In genomic region chr3:9565316-9565715, GRCh38 we compare ENCODE assay signal across 40 cellular contexts. TPM values are rescaled to one million over a fixed set of nuclear protein-coding genes. Genes with fewer than 3 reads are reported as not detected.
"Had no signal": no experiment of that assay in that cellular context is flagged by ENCODE, and none has a peak within 500 bp of the region (broad histone marks: within the 10 kb centered on the region; RNA-seq: fewer than 3 reads in every experiment).

No MANE protein-coding gene starts in this region.

- H3K36me3 Mint-ChIP-seq: activated naive CD4-positive, alpha-beta T cell treated with anti-CD3 and anti-CD28 coated beads, Interleukin-2, amount 10 ng/mL, durations not matched to agents 7 days and 5 days; activated naive CD8-positive, alpha-beta T cell treated with anti-CD3 and anti-CD28 coated beads for 36 hours; activated naive CD8-positive, alpha-beta T cell treated with anti-CD3 and anti-CD28 coated beads, Interleukin-2, amount 10 ng/mL, durations not matched to agents 7 days and 5 days; brain had no signal

- H3K27me3 ChIP-seq: adrenal gland, ascending aorta, body of pancreas, brain microvascular endothelial cell, breast epithelium, cardiac muscle cell had no signal

- H3K36me3 ChIP-seq: adrenal gland, ascending aorta, brain microvascular endothelial cell, breast epithelium, cardiac muscle cell had no signal

- ATAC-seq: activated naive CD4-positive, alpha-beta T cell treated with anti-CD3 and anti-CD28 coated beads, Interleukin-2, amount 50 U/mL, for 72 hours; activated naive CD8-positive, alpha-beta T cell treated with anti-CD3 and anti-CD28 coated beads, Interleukin-2, amount 50 U/mL, for 24 hours; activated T-cell treated with anti-CD3 and anti-CD28 coated beads, Interleukin-2, amount 50 U/mL, for 4 hours; activated T-cell treated with anti-CD3 and anti-CD28 coated beads, Interleukin-2, amount 50 U/mL, for 72 hours; activated T-helper 17 cell treated with anti-CD3 and anti-CD28 coated beads, Interleukin-2, amount 50 U/mL, for 72 hours; body of pancreas had no signal

- H3K4me3 Mint-ChIP-seq: activated naive CD4-positive, alpha-beta T cell treated with anti-CD3 and anti-CD28 coated beads for 36 hours; activated naive CD4-positive, alpha-beta T cell treated with anti-CD3 and anti-CD28 coated beads, Interleukin-2, amount 10 ng/mL, durations not matched to agents 7 days and 5 days; activated naive CD4-positive, alpha-beta T cell treated with anti-CD3 and anti-CD28 coated beads, Interleukin-2, amount 50 U/mL, for 24 hours; activated naive CD8-positive, alpha-beta T cell; activated naive CD8-positive, alpha-beta T cell treated with anti-CD3 and anti-CD28 coated beads for 36 hours; activated naive CD8-positive, alpha-beta T cell treated with anti-CD3 and anti-CD28 coated beads, Interleukin-2, amount 10 ng/mL, durations not matched to agents 7 days and 5 days; activated naive CD8-positive, alpha-beta T cell treated with anti-CD3 and anti-CD28 coated beads, Interleukin-2, amount 50 U/mL, for 24 hours; activated T-cell treated with anti-CD3 and anti-CD28 coated beads, Interleukin-2, amount 50 U/mL, for 4 hours; activated T-cell treated with anti-CD3 and anti-CD28 coated beads, Interleukin-2, amount 50 U/mL, for 72 hours; activated T-helper 1 cell treated with anti-CD3 and anti-CD28 coated beads, Interleukin-12 subunit alpha, Interleukin-12 subunit beta, Interleukin-2, Interleukin-4 antibody, amounts not matched to agents 30 ng/mL and 10 ng/mL and 1 ng/mL, durations not matched to agents 14 hours and 24 hours and 36 hours; activated T-helper 17 cell treated with anti-CD3 and anti-CD28 coated beads, Interleukin-2, amount 50 U/mL, for 72 hours; brain; central memory CD8-positive, alpha-beta T cell had no signal

- H3K27ac Mint-ChIP-seq: activated naive CD4-positive, alpha-beta T cell treated with anti-CD3 and anti-CD28 coated beads for 36 hours; activated naive CD4-positive, alpha-beta T cell treated with anti-CD3 and anti-CD28 coated beads, Interleukin-2, amount 10 ng/mL, durations not matched to agents 7 days and 5 days; activated naive CD4-positive, alpha-beta T cell treated with anti-CD3 and anti-CD28 coated beads, Interleukin-2, amount 50 U/mL, for 24 hours; activated naive CD4-positive, alpha-beta T cell treated with anti-CD3 and anti-CD28 coated beads, Interleukin-2, amount 50 U/mL, for 72 hours; activated naive CD8-positive, alpha-beta T cell; activated naive CD8-positive, alpha-beta T cell treated with anti-CD3 and anti-CD28 coated beads for 36 hours; activated naive CD8-positive, alpha-beta T cell treated with anti-CD3 and anti-CD28 coated beads, Interleukin-2, amount 10 ng/mL, durations not matched to agents 7 days and 5 days; activated naive CD8-positive, alpha-beta T cell treated with anti-CD3 and anti-CD28 coated beads, Interleukin-2, amount 50 U/mL, for 24 hours; activated T-cell treated with anti-CD3 and anti-CD28 coated beads, Interleukin-2, amount 50 U/mL, for 72 hours; activated T-helper 1 cell treated with anti-CD3 and anti-CD28 coated beads, Interleukin-12 subunit alpha, Interleukin-12 subunit beta, Interleukin-2, Interleukin-4 antibody, amounts not matched to agents 30 ng/mL and 10 ng/mL and 1 ng/mL, durations not matched to agents 14 hours and 24 hours and 36 hours; activated T-helper 17 cell treated with anti-CD3 and anti-CD28 coated beads, Interleukin-2, amount 50 U/mL, for 72 hours; activated T-helper 2 cell treated with anti-CD3 and anti-CD28 coated beads, Interferon-gamma antibody, Interleukin-2, Interleukin-4, amounts not matched to agents 10 μg/mL and 5 μg/mL and 100 μg/mL, durations not matched to agents 14 hours and 24 hours and 36 hours; brain had no signal

- H3K4me1 Mint-ChIP-seq: activated naive CD4-positive, alpha-beta T cell treated with anti-CD3 and anti-CD28 coated beads, Interleukin-2, amount 10 ng/mL, durations not matched to agents 7 days and 5 days; activated naive CD4-positive, alpha-beta T cell treated with anti-CD3 and anti-CD28 coated beads, Interleukin-2, amount 50 U/mL, for 24 hours; activated naive CD8-positive, alpha-beta T cell treated with anti-CD3 and anti-CD28 coated beads for 36 hours; activated naive CD8-positive, alpha-beta T cell treated with anti-CD3 and anti-CD28 coated beads, Interleukin-2, amount 10 ng/mL, durations not matched to agents 7 days and 5 days; activated naive CD8-positive, alpha-beta T cell treated with anti-CD3 and anti-CD28 coated beads, Interleukin-2, amount 50 U/mL, for 24 hours; activated T-helper 17 cell treated with anti-CD3 and anti-CD28 coated beads, Interleukin-2, amount 50 U/mL, for 72 hours; brain; central memory CD8-positive, alpha-beta T cell had no signal

- FAIRE-seq: astrocyte, bronchial epithelial cell had no signal

- H3K4me1 ChIP-seq: adrenal gland, ascending aorta, body of pancreas, breast epithelium had no signal

- H3K27ac ChIP-seq: adrenal gland, ascending aorta, body of pancreas, brain microvascular endothelial cell, breast epithelium, cardiac muscle cell had no signal

- H3K4me3 ChIP-seq: adrenal gland, ascending aorta, body of pancreas, breast epithelium, cardiac muscle cell had no signal

- H3K9me3 ChIP-seq: body of pancreas had no signal

- H3K9me3 Mint-ChIP-seq: activated naive CD8-positive, alpha-beta T cell treated with anti-CD3 and anti-CD28 coated beads, Interleukin-2, amount 50 U/mL, for 24 hours; activated T-helper 17 cell treated with anti-CD3 and anti-CD28 coated beads, Interleukin-2, amount 50 U/mL, for 72 hours; central memory CD8-positive, alpha-beta T cell had no signal

- DNase-seq: activated effector memory CD4-positive, alpha-beta T cell treated with anti-CD3 and anti-CD28 coated beads, Interleukin-2, amount 50 U/mL, for 16 hours; activated effector memory CD4-positive, alpha-beta T cell treated with Interleukin-2 at 50 U/mL for 16 hours; activated gamma-delta T cell; activated gamma-delta T cell treated with Interleukin-2 at 50 U/mL for 16 hours; activated naive CD4-positive, alpha-beta T cell; activated naive CD4-positive, alpha-beta T cell treated with anti-CD3 and anti-CD28 coated beads for 36 hours; activated naive CD4-positive, alpha-beta T cell treated with anti-CD3 and anti-CD28 coated beads, Interleukin-2, amount 10 ng/mL, durations not matched to agents 7 days and 5 days; activated naive CD4-positive, alpha-beta T cell treated with anti-CD3 and anti-CD28 coated beads, Interleukin-2, amount 50 U/mL, for 16 hours; activated naive CD4-positive, alpha-beta T cell treated with Interleukin-2 at 50 U/mL for 16 hours; activated naive CD8-positive, alpha-beta T cell treated with anti-CD3 and anti-CD28 coated beads for 36 hours; activated naive CD8-positive, alpha-beta T cell treated with anti-CD3 and anti-CD28 coated beads, Interleukin-2, amount 10 ng/mL, durations not matched to agents 7 days and 5 days; activated naive CD8-positive, alpha-beta T cell treated with anti-CD3 and anti-CD28 coated beads, Interleukin-2, amount 50 U/mL, for 24 hours; activated T-cell treated with anti-CD3 and anti-CD28 coated beads, Interleukin-2, amount 50 U/mL, for 4 hours; activated T-cell treated with anti-CD3 and anti-CD28 coated beads, Interleukin-2, amount 50 U/mL, for 48 hours; activated T-cell treated with anti-CD3 and anti-CD28 coated beads, Interleukin-2, amount 50 U/mL, for 72 hours; adrenal gland; amniotic stem cell; amygdala; anterior cingulate cortex; aorta; body of pancreas; brain microvascular endothelial cell; caudate nucleus; central memory CD4-positive, alpha-beta T cell; cerebellar nuclear complex had no signal

- H3K27me3 Mint-ChIP-seq: activated naive CD4-positive, alpha-beta T cell treated with anti-CD3 and anti-CD28 coated beads, Interleukin-2, amount 10 ng/mL, durations not matched to agents 7 days and 5 days; brain had no signal

RNA-seq across cellular contexts. Expression of gene LHFPL4, which starts 11.7 kb away (rescaled TPM):
- total RNA-seq: activated naive CD4-positive, alpha-beta T cell treated with anti-CD3 and anti-CD28 coated beads for 36 hours; activated naive CD4-positive, alpha-beta T cell treated with anti-CD3 and anti-CD28 coated beads, Interleukin-2, amount 50 U/mL, for 72 hours; activated naive CD8-positive, alpha-beta T cell treated with anti-CD3 and anti-CD28 coated beads for 36 hours; activated naive CD8-positive, alpha-beta T cell treated with anti-CD3 and anti-CD28 coated beads, Interleukin-2, amount 10 ng/mL, durations not matched to agents 7 days and 5 days; activated T-cell treated with anti-CD3 and anti-CD28 coated beads, Interleukin-2, amount 50 U/mL, for 4 hours; activated T-cell treated with anti-CD3 and anti-CD28 coated beads, Interleukin-2, amount 50 U/mL, for 72 hours; activated T-helper 1 cell treated with anti-CD3 and anti-CD28 coated beads, Interleukin-12 subunit alpha, Interleukin-12 subunit beta, Interleukin-2, Interleukin-4 antibody, amounts not matched to agents 30 ng/mL and 10 ng/mL and 1 ng/mL, durations not matched to agents 14 hours and 24 hours and 36 hours; activated T-helper 17 cell treated with anti-CD3 and anti-CD28 coated beads, Interleukin-2, amount 50 U/mL, for 72 hours; activated T-helper 2 cell treated with anti-CD3 and anti-CD28 coated beads, Interferon-gamma antibody, Interleukin-2, Interleukin-4, amounts not matched to agents 10 μg/mL and 5 μg/mL and 100 μg/mL, durations not matched to agents 14 hours and 24 hours and 36 hours; aorta; ascending aorta; breast epithelium; bronchial epithelial cell; cardiac muscle cell; cardiac septum; chondrocyte had no signal
